In genomic region chr14:95871531-95871930, GRCh38 we compare ENCODE assay signal across 34 cellular contexts. TPM values are rescaled to one million over a fixed set of nuclear protein-coding genes. Genes with fewer than 3 reads are reported as not detected.
DNase-seq lines count a peak whose midpoint lies in the region; ATAC-seq and TF ChIP-seq lines count a peak whose summit lies in the region.
"Had no signal": no experiment of that assay in that cellular context is flagged by ENCODE, and none has a peak within 500 bp of the region (broad histone marks: within the 10 kb centered on the region; RNA-seq: fewer than 3 reads in every experiment).

No MANE protein-coding gene starts in this region.

- no peaks in the 10 kb centered on the region for H3K36me3 ChIP-seq in CD8-positive, alpha-beta memory T cell (ENCODE audit: insufficient read depth, low read length)
- no peaks in the 10 kb centered on the region for H3K36me3 ChIP-seq in effector memory CD4-positive, alpha-beta T cell (ENCODE audit: control insufficient read depth, insufficient read depth, low read length)
- no peaks in the 10 kb centered on the region for H3K36me3 ChIP-seq in heart right ventricle
- H3K36me3 ChIP-seq: adrenal gland, gastrocnemius medialis, spleen, upper lobe of left lung had no signal

- no peak overlapping the region for H3K4me3 Mint-ChIP-seq in CD8-positive, alpha-beta memory T cell
- H3K4me3 Mint-ChIP-seq: activated B cell treated with CpG ODN at 0.5 μM for 24 hours; activated CD8-positive, alpha-beta memory T cell treated with anti-CD3 and anti-CD28 coated beads, Interleukin-2, amount 10 ng/mL, durations not matched to agents 7 days and 5 days; activated T-cell treated with anti-CD3 and anti-CD28 coated beads, Interleukin-2, amount 50 U/mL, for 72 hours; B cell; IgD-negative memory B cell; memory B cell; neural crest cell had no signal

- ATAC-seq in HG02884 (IDR thresholded peaks at IDR 0.05; ENCODE audit: unreplicated experiment), result no peak
- ATAC-seq in heart right ventricle, result no peak
- ATAC-seq: activated CD8-positive, alpha-beta memory T cell treated with anti-CD3 and anti-CD28 coated beads, Interleukin-2, amount 10 ng/mL, durations not matched to agents 7 days and 5 days; activated T-cell treated with anti-CD3 and anti-CD28 coated beads, Interleukin-2, amount 50 U/mL, for 72 hours; body of pancreas; gastrocnemius medialis; left colon had no signal

- H3K4me3 ChIP-seq in CD8-positive, alpha-beta memory T cell (ENCODE audit: low read length), result no peak overlapping the region
- H3K4me3 ChIP-seq in effector memory CD4-positive, alpha-beta T cell (ENCODE audit: insufficient read depth, low read depth, low read length, poor library complexity, severe bottlenecking), result no peak overlapping the region
- H3K4me3 ChIP-seq in heart right ventricle, result no peak overlapping the region
- H3K4me3 ChIP-seq: adrenal gland, body of pancreas, gastrocnemius medialis, hepatocyte, spleen, upper lobe of left lung had no signal

- intact Hi-C loops in heart right ventricle (cut with DNase I), result no loop called here

- H3K27me3 ChIP-seq in CD8-positive, alpha-beta memory T cell (ENCODE audit: insufficient read depth, low read length, poor library complexity, severe bottlenecking), result peaks cover 4% of the 10 kb centered on the region
- peaks cover 3% of the 10 kb centered on the region for H3K27me3 ChIP-seq in effector memory CD4-positive, alpha-beta T cell (replicated peaks; ENCODE audit: control insufficient read depth, insufficient read depth, low read length, poor library complexity, severe bottlenecking)
- peaks cover 8 to 82% (median 50%) of the 10 kb centered on the region in 7 donors for H3K27me3 ChIP-seq in heart right ventricle
- H3K27me3 ChIP-seq: body of pancreas had no signal

- H3K4me1 Mint-ChIP-seq in CD8-positive, alpha-beta memory T cell, result no peaks in the 10 kb centered on the region
- H3K4me1 Mint-ChIP-seq: activated CD8-positive, alpha-beta memory T cell treated with anti-CD3 and anti-CD28 coated beads, Interleukin-2, amount 10 ng/mL, durations not matched to agents 7 days and 5 days; memory B cell had no signal

- POLR2A ChIA-PET in CD8-positive, alpha-beta memory T cell (lab: Charles Lee), result no interaction called here

- no peaks in the 10 kb centered on the region for H3K4me1 ChIP-seq in CD8-positive, alpha-beta memory T cell (ENCODE audit: insufficient read depth, low read length)
- no peaks in the 10 kb centered on the region for H3K4me1 ChIP-seq in effector memory CD4-positive, alpha-beta T cell (ENCODE audit: control insufficient read depth, insufficient read depth, low read length, poor library complexity, severe bottlenecking)
- peaks cover 0 to 5% (median 0%) of the 10 kb centered on the region in 9 donors for H3K4me1 ChIP-seq in heart right ventricle
- H3K4me1 ChIP-seq: adrenal gland, gastrocnemius medialis had no signal

- WGBS in heart right ventricle, 2 donors, result 26 to 27% methylated on average over 4 of the region's 4 CpGs

- H3K27ac ChIP-seq in CD8-positive, alpha-beta memory T cell (ENCODE audit: low read depth, low read length), result no peak overlapping the region
- no peak overlapping the region for H3K27ac ChIP-seq in effector memory CD4-positive, alpha-beta T cell (ENCODE audit: insufficient read depth, low read length, poor library complexity, severe bottlenecking)
- no peak overlapping the region for H3K27ac ChIP-seq in heart right ventricle
- H3K27ac ChIP-seq: adrenal gland, body of pancreas, gastrocnemius medialis, hepatocyte, parathyroid adenoma, spleen, upper lobe of left lung had no signal

- no peak overlapping the region for H3K27ac Mint-ChIP-seq in CD8-positive, alpha-beta memory T cell
- H3K27ac Mint-ChIP-seq: activated B cell treated with CpG ODN at 0.5 μM for 24 hours; activated CD8-positive, alpha-beta memory T cell treated with anti-CD3 and anti-CD28 coated beads, Interleukin-2, amount 10 ng/mL, durations not matched to agents 7 days and 5 days; activated T-cell treated with anti-CD3 and anti-CD28 coated beads, Interleukin-2, amount 50 U/mL, for 72 hours; B cell; memory B cell had no signal

- DNase-seq in COLO668 (lab: John Stamatoyannopoulos, UW; ENCODE audit: unreplicated experiment), result peak; percentile 91
- DNase-seq in ELF-1 (ENCODE audit: low read depth, low spot score), result peak; percentile 31
- DNase-seq in NCI-H187 (lab: John Stamatoyannopoulos, UW), result peak; percentile 53 to 67
- peak; percentile 97 for DNase-seq in NCI-H510A treated with DMSO at 0.1 percent for 48 hours (lab: John Stamatoyannopoulos, UW)
- DNase-seq in CD8-positive, alpha-beta memory T cell, result no peak
- no peak for DNase-seq in effector memory CD4-positive, alpha-beta T cell
- DNase-seq in heart right ventricle, result no peak
- DNase-seq: activated B cell treated with CpG ODN at 0.5 μM for 24 hours; activated CD8-positive, alpha-beta memory T cell treated with anti-CD3 and anti-CD28 coated beads, Interleukin-2, amount 10 ng/mL, durations not matched to agents 7 days and 5 days; activated naive CD4-positive, alpha-beta T cell treated with Interleukin-2 at 50 U/mL for 16 hours; activated T-cell treated with anti-CD3 and anti-CD28 coated beads, Interleukin-2, amount 50 U/mL, for 72 hours; adrenal gland; body of pancreas; COR-L47; EL; gastrocnemius medialis; left colon; NCI-H1048; RPMI8226; spleen; stimulated activated CD4-positive, alpha-beta T cell treated with anti-CD3 and anti-CD28 coated beads, Interleukin-2, amount 100 ng/mL, for 48 hours; substantia nigra; T-helper 1 cell had no signal

- H3K9me3 Mint-ChIP-seq in CD8-positive, alpha-beta memory T cell, result peaks cover 0 to 2% (median 0%) of the 10 kb centered on the region in 5 donors
- H3K9me3 Mint-ChIP-seq: activated B cell treated with CpG ODN at 0.5 μM for 24 hours; activated T-cell treated with anti-CD3 and anti-CD28 coated beads, Interleukin-2, amount 50 U/mL, for 72 hours; IgD-negative memory B cell; memory B cell; neural crest cell had no signal

- no peaks in the 10 kb centered on the region for H3K9me3 ChIP-seq in CD8-positive, alpha-beta memory T cell (ENCODE audit: low read length)
- no peaks in the 10 kb centered on the region for H3K9me3 ChIP-seq in effector memory CD4-positive, alpha-beta T cell (ENCODE audit: control insufficient read depth, low read length)
- H3K9me3 ChIP-seq in heart right ventricle, result peaks cover 0 to 1% (median 0%) of the 10 kb centered on the region in 11 donors
- H3K9me3 ChIP-seq: adrenal gland, body of pancreas, gastrocnemius medialis, spleen, upper lobe of left lung had no signal

- no peak for TF ChIP-seq CTCF in heart right ventricle (IDR thresholded peaks at IDR 0.05)

- H3K36me3 Mint-ChIP-seq in CD8-positive, alpha-beta memory T cell, result no peaks in the 10 kb centered on the region
- H3K36me3 Mint-ChIP-seq: activated CD8-positive, alpha-beta memory T cell treated with anti-CD3 and anti-CD28 coated beads, Interleukin-2, amount 10 ng/mL, durations not matched to agents 7 days and 5 days; IgD-negative memory B cell; memory B cell had no signal

- CTCF ChIA-PET in CD8-positive, alpha-beta memory T cell (lab: Charles Lee), result no interaction called here

- H3K27me3 Mint-ChIP-seq in CD8-positive, alpha-beta memory T cell, result peaks cover 11 to 35% of the 10 kb centered on the region in 2 donors

RNA-seq across cellular contexts. Expression of gene TUNAR, which starts 5.1 kb away (rescaled TPM):
- total RNA-seq in CD8-positive, alpha-beta memory T cell, result not detected
- not detected for polyA plus RNA-seq in CD8-positive, alpha-beta memory T cell
- total RNA-seq in heart right ventricle, result not detected
- polyA plus RNA-seq in heart right ventricle, result not detected
- total RNA-seq: A673; activated CD8-positive, alpha-beta memory T cell treated with anti-CD3 and anti-CD28 coated beads, Interleukin-2, amount 10 ng/mL, durations not matched to agents 7 days and 5 days; activated T-cell treated with anti-CD3 and anti-CD28 coated beads, Interleukin-2, amount 50 U/mL, for 72 hours; adrenal gland; dermis microvascular lymphatic vessel endothelial cell; gastrocnemius medialis; H4; left colon had no signal
- polyA plus RNA-seq: adrenal gland, hepatocyte, IgD-negative memory B cell had no signal

Comparison
In these comparisons a context has a peak if more than half of its experiments do, and no peak if none do; other contexts are left out.
1. DNase-seq: peak in COLO668 (single experiment), ELF-1 (single experiment), NCI-H187 (2 of 2) and NCI-H510A treated with DMSO at 0.1 percent for 48 hours (single experiment); none in CD8-positive, alpha-beta memory T cell (0 of 5), effector memory CD4-positive, alpha-beta T cell (0 of 3) and heart right ventricle (0 of 2).